Comparison of ENCODE assay signal across 2 cellular contexts in the genomic region with DNA sequence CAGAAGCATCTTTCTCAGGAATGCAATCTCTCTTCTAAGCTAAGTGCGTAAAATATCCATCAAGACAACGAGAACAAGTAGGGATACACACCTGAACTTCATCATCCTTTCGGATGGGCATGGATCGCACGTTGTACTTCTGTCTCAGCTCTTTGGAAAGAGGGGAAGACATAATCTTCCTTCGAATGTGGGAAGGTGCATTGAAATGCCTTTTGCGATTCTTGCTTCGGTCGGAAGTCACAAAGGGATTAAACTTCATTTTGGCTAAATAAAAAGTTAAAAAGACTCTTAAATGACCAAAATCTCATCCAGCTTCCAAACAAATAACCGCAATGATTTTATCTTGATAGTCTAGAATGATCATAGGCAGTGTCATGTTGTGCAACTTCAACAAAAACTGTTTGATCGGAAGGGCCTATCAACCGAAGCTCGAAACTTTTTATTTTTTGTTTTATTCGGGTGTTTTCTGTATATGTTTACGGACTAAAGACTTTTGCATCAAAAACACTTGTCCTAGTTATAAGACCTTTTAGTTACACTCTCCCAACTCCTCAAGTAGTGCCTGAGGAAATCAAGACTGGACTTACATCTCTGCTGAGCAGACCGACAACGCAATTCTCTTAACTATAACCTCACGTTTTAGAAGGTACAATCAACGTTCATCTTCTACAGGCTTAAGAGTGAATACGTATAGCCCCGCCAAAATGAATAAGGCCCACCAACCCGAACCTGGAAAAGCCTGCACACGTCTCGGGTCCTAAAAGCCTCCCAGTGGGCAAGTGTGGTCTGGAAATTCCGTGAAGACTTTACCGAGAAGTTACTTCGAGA.
TF ChIP-seq lines count a peak whose summit lies in the region.

No MANE protein-coding gene starts in this region.

TF ChIP-seq in SK-N-SH treated with all-trans-retinoic acid at 6 μM for 48 hours, 23 proteins besides CTCF, POLR2A, EP300 and RAD21 (continued from another document):
- TF ChIP-seq, protein P1, sequence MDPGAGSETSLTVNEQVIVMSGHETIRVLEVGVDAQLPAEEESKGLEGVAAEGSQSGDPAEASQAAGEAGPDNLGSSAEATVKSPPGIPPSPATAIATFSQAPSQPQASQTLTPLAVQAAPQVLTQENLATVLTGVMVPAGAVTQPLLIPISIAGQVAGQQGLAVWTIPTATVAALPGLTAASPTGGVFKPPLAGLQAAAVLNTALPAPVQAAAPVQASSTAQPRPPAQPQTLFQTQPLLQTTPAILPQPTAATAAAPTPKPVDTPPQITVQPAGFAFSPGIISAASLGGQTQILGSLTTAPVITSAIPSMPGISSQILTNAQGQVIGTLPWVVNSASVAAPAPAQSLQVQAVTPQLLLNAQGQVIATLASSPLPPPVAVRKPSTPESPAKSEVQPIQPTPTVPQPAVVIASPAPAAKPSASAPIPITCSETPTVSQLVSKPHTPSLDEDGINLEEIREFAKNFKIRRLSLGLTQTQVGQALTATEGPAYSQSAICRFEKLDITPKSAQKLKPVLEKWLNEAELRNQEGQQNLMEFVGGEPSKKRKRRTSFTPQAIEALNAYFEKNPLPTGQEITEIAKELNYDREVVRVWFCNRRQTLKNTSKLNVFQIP (CRISPR knock-in tag; IDR thresholded peaks at IDR 0.05; ENCODE audit: borderline replicate concordance, low read depth) = no peak
- TF ChIP-seq, protein P2, sequence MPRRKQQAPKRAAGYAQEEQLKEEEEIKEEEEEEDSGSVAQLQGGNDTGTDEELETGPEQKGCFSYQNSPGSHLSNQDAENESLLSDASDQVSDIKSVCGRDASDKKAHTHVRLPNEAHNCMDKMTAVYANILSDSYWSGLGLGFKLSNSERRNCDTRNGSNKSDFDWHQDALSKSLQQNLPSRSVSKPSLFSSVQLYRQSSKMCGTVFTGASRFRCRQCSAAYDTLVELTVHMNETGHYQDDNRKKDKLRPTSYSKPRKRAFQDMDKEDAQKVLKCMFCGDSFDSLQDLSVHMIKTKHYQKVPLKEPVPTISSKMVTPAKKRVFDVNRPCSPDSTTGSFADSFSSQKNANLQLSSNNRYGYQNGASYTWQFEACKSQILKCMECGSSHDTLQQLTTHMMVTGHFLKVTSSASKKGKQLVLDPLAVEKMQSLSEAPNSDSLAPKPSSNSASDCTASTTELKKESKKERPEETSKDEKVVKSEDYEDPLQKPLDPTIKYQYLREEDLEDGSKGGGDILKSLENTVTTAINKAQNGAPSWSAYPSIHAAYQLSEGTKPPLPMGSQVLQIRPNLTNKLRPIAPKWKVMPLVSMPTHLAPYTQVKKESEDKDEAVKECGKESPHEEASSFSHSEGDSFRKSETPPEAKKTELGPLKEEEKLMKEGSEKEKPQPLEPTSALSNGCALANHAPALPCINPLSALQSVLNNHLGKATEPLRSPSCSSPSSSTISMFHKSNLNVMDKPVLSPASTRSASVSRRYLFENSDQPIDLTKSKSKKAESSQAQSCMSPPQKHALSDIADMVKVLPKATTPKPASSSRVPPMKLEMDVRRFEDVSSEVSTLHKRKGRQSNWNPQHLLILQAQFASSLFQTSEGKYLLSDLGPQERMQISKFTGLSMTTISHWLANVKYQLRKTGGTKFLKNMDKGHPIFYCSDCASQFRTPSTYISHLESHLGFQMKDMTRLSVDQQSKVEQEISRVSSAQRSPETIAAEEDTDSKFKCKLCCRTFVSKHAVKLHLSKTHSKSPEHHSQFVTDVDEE (CRISPR knock-in tag; IDR thresholded peaks at IDR 0.05) = no peak
- TF ChIP-seq ZNF565 (CRISPR knock-in tag; conservative IDR thresholded peaks at IDR 0.05; ENCODE audit: low read depth) (no peak), CSDC2 (CRISPR knock-in tag; IDR thresholded peaks at IDR 0.05) (no peak), TCF4 (CRISPR knock-in tag; IDR thresholded peaks at IDR 0.05; ENCODE audit: borderline replicate concordance) (no peak), RARB (CRISPR knock-in tag; IDR thresholded peaks at IDR 0.05) (no peak), ESRRG (CRISPR knock-in tag; IDR thresholded peaks at IDR 0.05) (no peak), TOX (CRISPR knock-in tag; IDR thresholded peaks at IDR 0.05; ENCODE audit: borderline replicate concordance) (no peak), ARNTL (CRISPR knock-in tag; IDR thresholded peaks at IDR 0.05; ENCODE audit: borderline replicate concordance, low read depth) (no peak), GLIS3 (CRISPR knock-in tag; IDR thresholded peaks at IDR 0.05) (no peak)
- TF ChIP-seq, protein P3, sequence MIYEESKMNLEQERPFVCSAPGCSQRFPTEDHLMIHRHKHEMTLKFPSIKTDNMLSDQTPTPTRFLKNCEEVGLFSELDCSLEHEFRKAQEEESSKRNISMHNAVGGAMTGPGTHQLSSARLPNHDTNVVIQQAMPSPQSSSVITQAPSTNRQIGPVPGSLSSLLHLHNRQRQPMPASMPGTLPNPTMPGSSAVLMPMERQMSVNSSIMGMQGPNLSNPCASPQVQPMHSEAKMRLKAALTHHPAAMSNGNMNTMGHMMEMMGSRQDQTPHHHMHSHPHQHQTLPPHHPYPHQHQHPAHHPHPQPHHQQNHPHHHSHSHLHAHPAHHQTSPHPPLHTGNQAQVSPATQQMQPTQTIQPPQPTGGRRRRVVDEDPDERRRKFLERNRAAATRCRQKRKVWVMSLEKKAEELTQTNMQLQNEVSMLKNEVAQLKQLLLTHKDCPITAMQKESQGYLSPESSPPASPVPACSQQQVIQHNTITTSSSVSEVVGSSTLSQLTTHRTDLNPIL (CRISPR knock-in tag; IDR thresholded peaks at IDR 0.05; ENCODE audit: low read depth) = no peak
- TF ChIP-seq, protein P4, sequence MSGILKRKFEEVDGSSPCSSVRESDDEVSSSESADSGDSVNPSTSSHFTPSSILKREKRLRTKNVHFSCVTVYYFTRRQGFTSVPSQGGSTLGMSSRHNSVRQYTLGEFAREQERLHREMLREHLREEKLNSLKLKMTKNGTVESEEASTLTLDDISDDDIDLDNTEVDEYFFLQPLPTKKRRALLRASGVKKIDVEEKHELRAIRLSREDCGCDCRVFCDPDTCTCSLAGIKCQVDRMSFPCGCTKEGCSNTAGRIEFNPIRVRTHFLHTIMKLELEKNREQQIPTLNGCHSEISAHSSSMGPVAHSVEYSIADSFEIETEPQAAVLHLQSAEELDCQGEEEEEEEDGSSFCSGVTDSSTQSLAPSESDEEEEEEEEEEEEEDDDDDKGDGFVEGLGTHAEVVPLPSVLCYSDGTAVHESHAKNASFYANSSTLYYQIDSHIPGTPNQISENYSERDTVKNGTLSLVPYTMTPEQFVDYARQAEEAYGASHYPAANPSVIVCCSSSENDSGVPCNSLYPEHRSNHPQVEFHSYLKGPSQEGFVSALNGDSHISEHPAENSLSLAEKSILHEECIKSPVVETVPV (CRISPR knock-in tag; IDR thresholded peaks at IDR 0.05) = no peak
- TF ChIP-seq, protein P5, sequence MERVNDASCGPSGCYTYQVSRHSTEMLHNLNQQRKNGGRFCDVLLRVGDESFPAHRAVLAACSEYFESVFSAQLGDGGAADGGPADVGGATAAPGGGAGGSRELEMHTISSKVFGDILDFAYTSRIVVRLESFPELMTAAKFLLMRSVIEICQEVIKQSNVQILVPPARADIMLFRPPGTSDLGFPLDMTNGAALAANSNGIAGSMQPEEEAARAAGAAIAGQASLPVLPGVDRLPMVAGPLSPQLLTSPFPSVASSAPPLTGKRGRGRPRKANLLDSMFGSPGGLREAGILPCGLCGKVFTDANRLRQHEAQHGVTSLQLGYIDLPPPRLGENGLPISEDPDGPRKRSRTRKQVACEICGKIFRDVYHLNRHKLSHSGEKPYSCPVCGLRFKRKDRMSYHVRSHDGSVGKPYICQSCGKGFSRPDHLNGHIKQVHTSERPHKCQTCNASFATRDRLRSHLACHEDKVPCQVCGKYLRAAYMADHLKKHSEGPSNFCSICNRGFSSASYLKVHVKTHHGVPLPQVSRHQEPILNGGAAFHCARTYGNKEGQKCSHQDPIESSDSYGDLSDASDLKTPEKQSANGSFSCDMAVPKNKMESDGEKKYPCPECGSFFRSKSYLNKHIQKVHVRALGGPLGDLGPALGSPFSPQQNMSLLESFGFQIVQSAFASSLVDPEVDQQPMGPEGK (CRISPR knock-in tag; IDR thresholded peaks at IDR 0.05; ENCODE audit: borderline replicate concordance) = no peak

TF ChIP-seq in WTC11, 78 proteins besides CTCF, POLR2A, EP300 and RAD21 (continued from another document):
- TF ChIP-seq, protein P6, sequence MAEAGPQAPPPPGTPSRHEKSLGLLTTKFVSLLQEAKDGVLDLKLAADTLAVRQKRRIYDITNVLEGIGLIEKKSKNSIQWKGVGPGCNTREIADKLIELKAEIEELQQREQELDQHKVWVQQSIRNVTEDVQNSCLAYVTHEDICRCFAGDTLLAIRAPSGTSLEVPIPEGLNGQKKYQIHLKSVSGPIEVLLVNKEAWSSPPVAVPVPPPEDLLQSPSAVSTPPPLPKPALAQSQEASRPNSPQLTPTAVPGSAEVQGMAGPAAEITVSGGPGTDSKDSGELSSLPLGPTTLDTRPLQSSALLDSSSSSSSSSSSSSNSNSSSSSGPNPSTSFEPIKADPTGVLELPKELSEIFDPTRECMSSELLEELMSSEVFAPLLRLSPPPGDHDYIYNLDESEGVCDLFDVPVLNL (CRISPR knock-in tag; IDR thresholded peaks at IDR 0.05; ENCODE audit: borderline replicate concordance, low read depth) = no peak
- TF ChIP-seq, protein P7, sequence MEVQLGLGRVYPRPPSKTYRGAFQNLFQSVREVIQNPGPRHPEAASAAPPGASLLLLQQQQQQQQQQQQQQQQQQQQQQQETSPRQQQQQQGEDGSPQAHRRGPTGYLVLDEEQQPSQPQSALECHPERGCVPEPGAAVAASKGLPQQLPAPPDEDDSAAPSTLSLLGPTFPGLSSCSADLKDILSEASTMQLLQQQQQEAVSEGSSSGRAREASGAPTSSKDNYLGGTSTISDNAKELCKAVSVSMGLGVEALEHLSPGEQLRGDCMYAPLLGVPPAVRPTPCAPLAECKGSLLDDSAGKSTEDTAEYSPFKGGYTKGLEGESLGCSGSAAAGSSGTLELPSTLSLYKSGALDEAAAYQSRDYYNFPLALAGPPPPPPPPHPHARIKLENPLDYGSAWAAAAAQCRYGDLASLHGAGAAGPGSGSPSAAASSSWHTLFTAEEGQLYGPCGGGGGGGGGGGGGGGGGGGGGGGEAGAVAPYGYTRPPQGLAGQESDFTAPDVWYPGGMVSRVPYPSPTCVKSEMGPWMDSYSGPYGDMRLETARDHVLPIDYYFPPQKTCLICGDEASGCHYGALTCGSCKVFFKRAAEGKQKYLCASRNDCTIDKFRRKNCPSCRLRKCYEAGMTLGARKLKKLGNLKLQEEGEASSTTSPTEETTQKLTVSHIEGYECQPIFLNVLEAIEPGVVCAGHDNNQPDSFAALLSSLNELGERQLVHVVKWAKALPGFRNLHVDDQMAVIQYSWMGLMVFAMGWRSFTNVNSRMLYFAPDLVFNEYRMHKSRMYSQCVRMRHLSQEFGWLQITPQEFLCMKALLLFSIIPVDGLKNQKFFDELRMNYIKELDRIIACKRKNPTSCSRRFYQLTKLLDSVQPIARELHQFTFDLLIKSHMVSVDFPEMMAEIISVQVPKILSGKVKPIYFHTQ (CRISPR knock-in tag; IDR thresholded peaks at IDR 0.05) = 0 out of 2 replicates have a peak, but pooled peaks have one; percentile 17
- TF ChIP-seq, protein P8, sequence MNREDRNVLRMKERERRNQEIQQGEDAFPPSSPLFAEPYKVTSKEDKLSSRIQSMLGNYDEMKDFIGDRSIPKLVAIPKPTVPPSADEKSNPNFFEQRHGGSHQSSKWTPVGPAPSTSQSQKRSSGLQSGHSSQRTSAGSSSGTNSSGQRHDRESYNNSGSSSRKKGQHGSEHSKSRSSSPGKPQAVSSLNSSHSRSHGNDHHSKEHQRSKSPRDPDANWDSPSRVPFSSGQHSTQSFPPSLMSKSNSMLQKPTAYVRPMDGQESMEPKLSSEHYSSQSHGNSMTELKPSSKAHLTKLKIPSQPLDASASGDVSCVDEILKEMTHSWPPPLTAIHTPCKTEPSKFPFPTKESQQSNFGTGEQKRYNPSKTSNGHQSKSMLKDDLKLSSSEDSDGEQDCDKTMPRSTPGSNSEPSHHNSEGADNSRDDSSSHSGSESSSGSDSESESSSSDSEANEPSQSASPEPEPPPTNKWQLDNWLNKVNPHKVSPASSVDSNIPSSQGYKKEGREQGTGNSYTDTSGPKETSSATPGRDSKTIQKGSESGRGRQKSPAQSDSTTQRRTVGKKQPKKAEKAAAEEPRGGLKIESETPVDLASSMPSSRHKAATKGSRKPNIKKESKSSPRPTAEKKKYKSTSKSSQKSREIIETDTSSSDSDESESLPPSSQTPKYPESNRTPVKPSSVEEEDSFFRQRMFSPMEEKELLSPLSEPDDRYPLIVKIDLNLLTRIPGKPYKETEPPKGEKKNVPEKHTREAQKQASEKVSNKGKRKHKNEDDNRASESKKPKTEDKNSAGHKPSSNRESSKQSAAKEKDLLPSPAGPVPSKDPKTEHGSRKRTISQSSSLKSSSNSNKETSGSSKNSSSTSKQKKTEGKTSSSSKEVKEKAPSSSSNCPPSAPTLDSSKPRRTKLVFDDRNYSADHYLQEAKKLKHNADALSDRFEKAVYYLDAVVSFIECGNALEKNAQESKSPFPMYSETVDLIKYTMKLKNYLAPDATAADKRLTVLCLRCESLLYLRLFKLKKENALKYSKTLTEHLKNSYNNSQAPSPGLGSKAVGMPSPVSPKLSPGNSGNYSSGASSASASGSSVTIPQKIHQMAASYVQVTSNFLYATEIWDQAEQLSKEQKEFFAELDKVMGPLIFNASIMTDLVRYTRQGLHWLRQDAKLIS (CRISPR knock-in tag; IDR thresholded peaks at IDR 0.05; ENCODE audit: borderline replicate concordance) = 0 out of 2 replicates have a peak, but pooled peaks have one; percentile 6
- TF ChIP-seq ZNF671 (CRISPR knock-in tag; IDR thresholded peaks at IDR 0.05) = peak; percentile 64; the same call in 1 of the 2 replicates
